9 cellular contexts compared by ENCODE assay signal in the genomic region with DNA sequence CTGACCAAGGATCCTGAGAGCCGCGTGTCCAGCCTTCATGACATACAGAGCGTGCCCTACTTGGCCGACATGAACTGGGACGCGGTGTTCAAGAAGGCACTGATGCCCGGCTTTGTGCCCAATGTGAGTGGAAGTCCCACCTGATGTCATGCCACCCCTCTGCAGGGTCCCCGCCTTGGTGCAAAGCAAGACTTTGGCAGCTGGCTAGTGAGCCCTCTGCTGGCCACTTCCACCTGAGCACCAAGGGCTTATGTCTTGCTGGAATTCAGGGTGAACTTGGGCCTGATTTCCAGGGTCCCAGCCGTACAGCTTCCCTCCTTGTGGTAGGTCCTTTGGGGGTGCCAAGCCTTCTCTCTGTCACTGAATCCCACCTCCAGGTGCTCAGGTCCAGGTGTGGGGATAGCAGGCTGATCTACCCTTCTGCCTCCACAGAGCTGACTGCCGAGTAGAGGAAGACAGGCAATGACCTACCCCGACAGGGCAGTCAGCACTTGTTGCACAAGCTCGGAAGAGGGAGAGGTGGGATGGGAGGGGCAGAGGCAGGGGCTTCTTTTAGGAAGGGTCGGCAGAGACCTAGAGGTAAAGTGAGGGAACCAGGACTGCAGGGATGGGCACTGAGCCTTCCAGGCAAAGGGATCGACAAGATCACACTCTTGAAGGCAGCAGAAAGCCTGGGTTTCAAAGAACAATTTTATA.
A peak's percentile ranks its signal among the peaks of the same experiment; 100 is the strongest.
DNase-seq lines count a peak whose midpoint lies in the region; ATAC-seq, FAIRE-seq and TF ChIP-seq lines count a peak whose summit lies in the region.
"Had no signal": no experiment of that assay in that cellular context is flagged by ENCODE, and none has a peak within 500 bp of the region (broad histone marks: within the 10 kb centered on the region; RNA-seq: fewer than 3 reads in every experiment).

No MANE protein-coding gene starts in this region.

- peaks cover 30% of the 10 kb centered on the region for H3K27me3 ChIP-seq in left ventricle myocardium inferior (ENCODE audit: low read depth)
- no peaks in the 10 kb centered on the region for H3K27me3 ChIP-seq in vagina
- H3K27me3 ChIP-seq: breast epithelium had no signal

- intact Hi-C loops in left ventricle myocardium inferior (cut with micrococcal nuclease) (no loop called here), vagina (cut with DNase I) (no loop called here)

- TF ChIP-seq CTCF in left ventricle myocardium inferior (IDR thresholded peaks at IDR 0.05; ENCODE audit: borderline replicate concordance) = peak; percentile 58
- TF ChIP-seq CTCF in vagina (IDR thresholded peaks at IDR 0.05) = no peak

- no peaks in the 10 kb centered on the region for H3K9me3 ChIP-seq in left ventricle myocardium inferior (replicated peaks)
- no peaks in the 10 kb centered on the region for H3K9me3 ChIP-seq in vagina
- H3K9me3 ChIP-seq: breast epithelium had no signal

- no peaks in the 10 kb centered on the region for H3K4me1 ChIP-seq in left ventricle myocardium inferior
- H3K4me1 ChIP-seq in vagina = no peaks in the 10 kb centered on the region
- H3K4me1 ChIP-seq: breast epithelium had no signal

- H3K36me3 ChIP-seq in left ventricle myocardium inferior (no peaks in the 10 kb centered on the region), vagina (no peaks in the 10 kb centered on the region)
- H3K36me3 ChIP-seq: breast epithelium had no signal

- H3K4me3 ChIP-seq in left ventricle myocardium inferior (no peak overlapping the region), vagina (no peak overlapping the region)
- H3K4me3 ChIP-seq: breast epithelium had no signal

- FAIRE-seq in GM12891 (lab: Jason Lieb, UNC) = no peak

- DNase-seq in AG08395 (ENCODE audit: low spot score) (peak; percentile 61), GM12891 (ENCODE audit: insufficient read length, low spot score) (peak; percentile 25), T follicular helper cell (ENCODE audit: low read depth) (peak; percentile 4), left ventricle myocardium inferior (peak; percentile 23), vagina (ENCODE audit: extremely low spot score in 2 of 2) (no peak)

- TF ChIP-seq POLR2A in GM12891 (IDR thresholded peaks at IDR 0.05; ENCODE audit: low read depth, low read length) (no peak), vagina (IDR thresholded peaks at IDR 0.05) (no peak)

- ATAC-seq in HG03025 (IDR thresholded peaks at IDR 0.05; ENCODE audit: low FRiP score, unreplicated experiment) = no peak
- ATAC-seq in GM18498 (IDR thresholded peaks at IDR 0.05; ENCODE audit: unreplicated experiment) = no peak
- no peak for ATAC-seq in activated CD4-positive, CD25-positive, alpha-beta regulatory T cell treated with anti-CD3 and anti-CD28 coated beads, Interleukin-2, amount 50 U/mL, for 24 hours

- no peak overlapping the region for H3K27ac ChIP-seq in left ventricle myocardium inferior (replicated peaks)
- H3K27ac ChIP-seq in vagina = no peak overlapping the region
- H3K27ac ChIP-seq: breast epithelium had no signal

TF ChIP-seq in GM12891, 5 proteins besides CTCF, POLR2A, EP300 and RAD21:
- TF ChIP-seq POLR2AphosphoS5 (IDR thresholded peaks at IDR 0.05; ENCODE audit: low read depth, low read length) (no peak), POU2F2 (IDR thresholded peaks at IDR 0.05; ENCODE audit: low read depth, low read length) (no peak), SPI1 (IDR thresholded peaks at IDR 0.05; ENCODE audit: low read depth, low read length) (no peak), TAF1 (IDR thresholded peaks at IDR 0.05; ENCODE audit: low read depth, low read length) (no peak), PAX5 (IDR thresholded peaks at IDR 0.05; ENCODE audit: insufficient read depth, low read length, severe bottlenecking) (no peak)

Comparison
In these comparisons a context has a peak if more than half of its experiments do, and no peak if none do; other contexts are left out.
1. DNase-seq: peak in AG08395 (single experiment), GM12891 (single experiment), T follicular helper cell (single experiment) and left ventricle myocardium inferior (single experiment); none in vagina (0 of 2).